ENCODE assay signal across 14 cellular contexts in genomic region chr2:9490789-9491188, GRCh38. TPM values are rescaled to one million over a fixed set of nuclear protein-coding genes. Genes with fewer than 3 reads are reported as not detected.
DNase-seq lines count a peak whose midpoint lies in the region; ATAC-seq and TF ChIP-seq lines count a peak whose summit lies in the region.
"Had no signal": no experiment of that assay in that cellular context is flagged by ENCODE, and none has a peak within 500 bp of the region (broad histone marks: within the 10 kb centered on the region; RNA-seq: fewer than 3 reads in every experiment).

No MANE protein-coding gene starts in this region.

- no peak for TF ChIP-seq CTCF in cardiac muscle cell (IDR thresholded peaks at IDR 0.05; ENCODE audit: low read depth, low read length)
- TF ChIP-seq CTCF in heart left ventricle (IDR thresholded peaks at IDR 0.05), result no peak
- no peak for TF ChIP-seq CTCF in WTC11 (IDR thresholded peaks at IDR 0.05)
- no peak for TF ChIP-seq CTCF in type B pancreatic cell (conservative IDR thresholded peaks at IDR 0.05)
- TF ChIP-seq CTCF in PC-9 (conservative IDR thresholded peaks at IDR 0.05), result no peak

- H3K9me3 ChIP-seq in cardiac muscle cell (ENCODE audit: low read depth) (no peaks in the 10 kb centered on the region), heart left ventricle (no peaks in the 10 kb centered on the region), PC-9 (ENCODE audit: insufficient read depth, low read depth) (no peaks in the 10 kb centered on the region)

- no TSS peak for BruUV-seq in PC-9 (replicated peaks; lab: Mats Ljungman, UMichigan)

- no peak overlapping the region for H3K27ac Mint-ChIP-seq in WTC11
- H3K27ac Mint-ChIP-seq in naive B cell, result peak overlapping the region in 4 of 6 donors; percentile 15 to 47 (median 24)
- peak overlapping the region; percentile 18 for H3K27ac Mint-ChIP-seq in type B pancreatic cell

- H3K4me3 ChIP-seq in cardiac muscle cell, result no peak overlapping the region
- no peak overlapping the region for H3K4me3 ChIP-seq in heart left ventricle
- no peak overlapping the region for H3K4me3 ChIP-seq in PC-9

- intact Hi-C loops in heart left ventricle (cut with DNase I), result loop anchor here in 1 of 10 donors (5.0 kb wide), 1 partner anchor 37 kb away; no protein-coding TSS in a partner anchor
- intact Hi-C loops in PC-9 (cut with micrococcal nuclease; ENCODE audit: unreplicated experiment), result no loop called here

- H3K4me3 Mint-ChIP-seq in WTC11 (no peak overlapping the region), naive B cell (no peak overlapping the region), type B pancreatic cell (no peak overlapping the region)
- H3K4me3 Mint-ChIP-seq: CD14-positive monocyte had no signal

- H3K4me2 ChIP-seq in PC-9, result no peak overlapping the region

- POLR2A ChIA-PET in WTC11 (lab: Charles Lee), result no interaction called here
- POLR2A ChIA-PET in PC-9 (lab: Charles Lee; ENCODE audit: unreplicated experiment), result no interaction called here

- peaks cover 6% of the 10 kb centered on the region for H4K20me1 ChIP-seq in PC-9 (ENCODE audit: insufficient read depth)

- CTCF ChIA-PET in WTC11 (lab: Charles Lee) (no interaction called here), PC-9 (lab: Charles Lee) (no interaction called here)

- H3K4me1 Mint-ChIP-seq in WTC11, result no peaks in the 10 kb centered on the region
- peaks cover 0 to 5% (median 4%) of the 10 kb centered on the region in 3 donors for H3K4me1 Mint-ChIP-seq in naive B cell
- peaks cover 5% of the 10 kb centered on the region for H3K4me1 Mint-ChIP-seq in type B pancreatic cell (ENCODE audit: unreplicated experiment)
- H3K4me1 Mint-ChIP-seq: CD14-positive monocyte had no signal

- no peak for TF ChIP-seq POLR2A in heart left ventricle (IDR thresholded peaks at IDR 0.05)

- peaks cover 80% of the 10 kb centered on the region for H3K36me3 ChIP-seq in cardiac muscle cell
- peaks cover 5 to 100% (median 100%) of the 10 kb centered on the region in 9 donors for H3K36me3 ChIP-seq in heart left ventricle
- peaks cover 67% of the 10 kb centered on the region for H3K36me3 ChIP-seq in PC-9 (ENCODE audit: low read depth)

- H3K36me3 Mint-ChIP-seq in WTC11 (peaks cover 68% of the 10 kb centered on the region), naive B cell (peaks cover 18 to 22% of the 10 kb centered on the region in 2 donors), type B pancreatic cell (peaks cover 29% of the 10 kb centered on the region)

- ATAC-seq in heart left ventricle, result no peak
- ATAC-seq in WTC11, result no peak
- ATAC-seq in naive B cell (ENCODE audit: low read depth in 2 of 2), result no peak
- ATAC-seq in HG03565 (IDR thresholded peaks at IDR 0.05; ENCODE audit: unreplicated experiment), result no peak

- 89 to 97% (median 91%) methylated on average over 2 of the region's 2 CpGs for WGBS in heart left ventricle, 4 donors

- peak overlapping the region; percentile 25 for H3K27ac ChIP-seq in cardiac muscle cell
- no peak overlapping the region for H3K27ac ChIP-seq in heart left ventricle
- no peak overlapping the region for H3K27ac ChIP-seq in PC-9

- H3K27me3 Mint-ChIP-seq in WTC11 (ENCODE audit: low read depth) (no peaks in the 10 kb centered on the region), naive B cell (no peaks in the 10 kb centered on the region), type B pancreatic cell (no peaks in the 10 kb centered on the region)

- H3F3A ChIP-seq in PC-9 (ENCODE audit: insufficient read depth, low read depth), result peaks cover 30% of the 10 kb centered on the region; the same call in 1 of the 2 replicates

- no peaks in the 10 kb centered on the region for H3K4me1 ChIP-seq in cardiac muscle cell (ENCODE audit: low read depth)
- no peaks in the 10 kb centered on the region for H3K4me1 ChIP-seq in heart left ventricle
- H3K4me1 ChIP-seq in PC-9 (replicated peaks; ENCODE audit: insufficient read depth), result no peaks in the 10 kb centered on the region

- H3K9me3 Mint-ChIP-seq in WTC11 (no peaks in the 10 kb centered on the region), naive B cell (no peaks in the 10 kb centered on the region), type B pancreatic cell (no peaks in the 10 kb centered on the region)
- H3K9me3 Mint-ChIP-seq: CD14-positive monocyte had no signal

- H3K27me3 ChIP-seq in cardiac muscle cell, result no peaks in the 10 kb centered on the region
- H3K27me3 ChIP-seq in heart left ventricle, result no peaks in the 10 kb centered on the region
- no peaks in the 10 kb centered on the region for H3K27me3 ChIP-seq in PC-9 (ENCODE audit: insufficient read depth, low read depth)

- H3K9me2 ChIP-seq in PC-9 (ENCODE audit: insufficient read depth), result no peaks in the 10 kb centered on the region

- no peak overlapping the region for H2AFZ ChIP-seq in PC-9

- DNase-seq in cardiac muscle cell (ENCODE audit: low read depth in 1 of 2, low spot score in 1 of 2) (no peak), heart left ventricle (no peak), WTC11 (ENCODE audit: low spot score) (no peak), naive B cell (no peak), type B pancreatic cell (ENCODE audit: extremely low spot score, unreplicated experiment) (no peak), PC-9 (no peak)
- DNase-seq: Calu3, DMS53, NCI-H1048, NCI-H1436 treated with DMSO at 0.1 percent for 48 hours, NCI-H2081, NCI-H748 treated with DMSO at 0.1 percent for 48 hours had no signal

- no peaks in the 10 kb centered on the region for H3K79me2 ChIP-seq in PC-9 (ENCODE audit: low read depth)

TF ChIP-seq in WTC11, 78 proteins besides CTCF, POLR2A, EP300 and RAD21:
- TF ChIP-seq FOXK1 (CRISPR knock-in tag; IDR thresholded peaks at IDR 0.05) (no peak), ZNF423 (CRISPR knock-in tag; IDR thresholded peaks at IDR 0.05) (no peak), GRHL2 (CRISPR knock-in tag; IDR thresholded peaks at IDR 0.05; ENCODE audit: insufficient replicate concordance, severe bottlenecking) (no peak), GABPB1 (CRISPR knock-in tag; IDR thresholded peaks at IDR 0.05) (peak; percentile 43; the same call in 1 of the 2 replicates), KAT7 (CRISPR knock-in tag; IDR thresholded peaks at IDR 0.05; ENCODE audit: borderline replicate concordance) (no peak), FOXJ3 (CRISPR knock-in tag; IDR thresholded peaks at IDR 0.05; ENCODE audit: borderline replicate concordance) (no peak), HMGXB4 (CRISPR knock-in tag; IDR thresholded peaks at IDR 0.05) (no peak), ZNF416 (CRISPR knock-in tag; IDR thresholded peaks at IDR 0.05) (no peak)

RNA-seq across cellular contexts. Expression of gene IAH1, which starts 16.4 kb away (rescaled TPM):
- total RNA-seq in cardiac muscle cell, result 41.8 and 45.4 TPM in 2 replicates
- polyA plus RNA-seq in cardiac muscle cell, result 56.6 and 96.4 TPM in 2 replicates
- total RNA-seq in heart left ventricle, result 100 to 1,000 TPM in 1 of 9 donors, 10 to 100 TPM in 8; 58.4 to 101 (median 78.0) TPM
- polyA plus RNA-seq in heart left ventricle, result 100 to 1,000 TPM in 1 of 2 donors, 10 to 100 TPM in 1; 51.6 to 124 TPM
- total RNA-seq in WTC11 (2021), result 14.4 to 18.0 TPM (median 16.5 TPM) in 3 replicates
- 10 to 100 TPM; 63.9 to 87.9 (median 73.0) TPM for polyA plus RNA-seq in naive B cell (ENCODE audit: low read depth in 6 of 6)
- total RNA-seq in type B pancreatic cell (ENCODE audit: low replicate concordance), result 32.4 and 43.9 TPM in 2 replicates
- total RNA-seq in PC-9 (2021), result 28.7 and 37.3 TPM in 2 replicates
